Comparison of ENCODE assay signal across 8 cellular contexts in the genomic region with DNA sequence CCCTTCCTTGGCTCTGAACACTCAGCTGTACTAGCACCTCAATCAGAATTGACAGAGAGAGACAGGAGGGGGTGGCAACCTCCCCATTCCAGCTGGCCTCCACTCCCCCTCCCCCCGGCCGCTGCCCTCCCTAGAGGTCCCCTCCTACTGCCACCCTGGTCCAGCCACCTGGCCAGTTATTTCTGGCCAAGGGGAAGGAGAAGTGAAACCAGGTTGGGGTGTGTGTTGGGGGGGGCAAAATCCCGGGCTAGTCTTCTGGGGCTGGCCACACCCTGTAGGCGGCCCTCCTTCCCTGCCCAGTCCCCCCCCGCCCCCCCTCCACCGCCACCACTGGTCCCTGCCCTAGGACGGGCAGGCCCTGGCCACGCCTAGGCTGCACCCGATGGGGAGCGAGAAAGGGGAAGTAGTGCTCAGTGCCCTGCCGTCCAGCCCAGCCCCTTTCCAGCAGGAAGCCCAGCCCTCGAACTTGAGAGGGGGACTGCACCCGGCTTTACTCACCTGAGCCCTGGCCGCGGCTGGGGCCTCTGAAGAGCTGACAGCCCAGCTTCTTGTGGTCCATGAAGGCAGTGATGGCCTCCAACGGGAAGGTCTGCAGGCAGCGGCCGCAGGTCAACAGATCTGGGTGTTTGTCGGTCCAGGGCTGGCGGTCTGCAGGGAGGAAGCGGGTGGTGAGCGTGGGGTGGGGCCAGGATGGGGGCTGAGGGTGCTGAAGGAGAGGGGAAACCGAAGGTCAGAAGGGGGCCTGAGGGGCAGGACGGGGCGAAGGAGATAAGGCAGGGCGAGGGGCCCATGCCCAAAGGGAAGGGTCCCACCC. TPM values are rescaled to one million over a fixed set of nuclear protein-coding genes. Genes with fewer than 3 reads are reported as not detected.
DNase-seq lines count a peak whose midpoint lies in the region; ATAC-seq and TF ChIP-seq lines count a peak whose summit lies in the region.

No MANE protein-coding gene starts in this region.

- H3K27ac Mint-ChIP-seq in chondrocyte (ENCODE audit: unreplicated experiment): no peak overlapping the region

- intact Hi-C loops in left colon (cut with DNase I, micrococcal nuclease): no loop called here

- DNase-seq in NCI-H1417 (lab: John Stamatoyannopoulos, UW): peak; percentile 19 to 45 (median 31)
- DNase-seq in NCI-H1417 treated with DMSO at 0.1 percent for 48 hours (lab: John Stamatoyannopoulos, UW): no peak
- DNase-seq in SKM-1 treated with dmso at 0.1 percent for 144 hours (lab: John Stamatoyannopoulos, UW; ENCODE audit: unreplicated experiment): peak; percentile 75
- DNase-seq in chondrocyte (ENCODE audit: low spot score): no peak
- DNase-seq in left colon: peak; percentile 89 to 95
- peak; percentile 62 for DNase-seq in stimulated activated CD8-positive, alpha-beta memory T cell treated with anti-CD3 and anti-CD28 coated beads, Interleukin-4, amount 100 ng/mL, for 48 hours

- H3K4me3 Mint-ChIP-seq in chondrocyte (ENCODE audit: unreplicated experiment): peak overlapping the region; percentile 31

- no peak for TF ChIP-seq CTCF in chondrocyte (IDR thresholded peaks at IDR 0.05)

- no peaks in the 10 kb centered on the region for H3K27me3 Mint-ChIP-seq in chondrocyte (ENCODE audit: low read depth)

- H3K9me3 ChIP-seq in HUES6 (ENCODE audit: control insufficient read depth, insufficient read depth, low read depth, low read length): no peaks in the 10 kb centered on the region

- ATAC-seq in GM21576 (IDR thresholded peaks at IDR 0.05; ENCODE audit: unreplicated experiment) (peak; percentile 52), left colon (peak; percentile 69)

- peak overlapping the region; percentile 78 for H3K4me3 ChIP-seq in HUES6 (ENCODE audit: low read depth, low read length)

- peaks cover 3% of the 10 kb centered on the region for H3K36me3 Mint-ChIP-seq in chondrocyte (ENCODE audit: low read depth)

- H3K27ac ChIP-seq in HUES6 (ENCODE audit: low read depth, low read length): peak overlapping the region; percentile 67; the same call in 1 of the 2 replicates

- H3K4me1 ChIP-seq in HUES6 (ENCODE audit: control insufficient read depth, insufficient read depth, low read length): peaks cover 32% of the 10 kb centered on the region

- H3K27me3 ChIP-seq in HUES6 (ENCODE audit: control insufficient read depth, insufficient read depth, low read length): no peaks in the 10 kb centered on the region

- H3K9ac ChIP-seq in HUES6 (ENCODE audit: low read length): peak overlapping the region; percentile 71

- peaks cover 20% of the 10 kb centered on the region for H3K4me1 Mint-ChIP-seq in chondrocyte (ENCODE audit: low read depth)

- peaks cover 28% of the 10 kb centered on the region for H3K36me3 ChIP-seq in HUES6 (ENCODE audit: control insufficient read depth, insufficient read depth, low read length)

- H3K9me3 Mint-ChIP-seq in chondrocyte (ENCODE audit: low read depth): no peaks in the 10 kb centered on the region

RNA-seq across cellular contexts. Expression of gene ZNF296, which starts 0.9 kb away (rescaled TPM):
- total RNA-seq in chondrocyte (0.12 to 0.58 TPM (median 0.49 TPM) in 3 replicates), left colon (1 to 10 TPM; 4.0 to 6.1 TPM)

RNA-seq across cellular contexts. Expression of gene GEMIN7, which starts 3.6 kb away (rescaled TPM):
- total RNA-seq in chondrocyte (14.7 to 21.7 TPM (median 17.8 TPM) in 3 replicates), left colon (10 to 100 TPM; 18.1 to 22.8 TPM)

RNA-seq across cellular contexts. Expression of gene PPP1R37, which starts 17.6 kb away (rescaled TPM):
- total RNA-seq in chondrocyte: 23.9 to 30.2 TPM (median 24.0 TPM) in 3 replicates
- total RNA-seq in left colon: 10 to 100 TPM; 31.6 to 33.1 TPM

RNA-seq across cellular contexts. Expression of gene CLASRP, which starts 36.6 kb away (rescaled TPM):
- total RNA-seq in chondrocyte (43.4 to 63.6 TPM (median 49.1 TPM) in 3 replicates), left colon (10 to 100 TPM; 65.3 to 92.8 TPM)

Comparison
In these comparisons a context has a peak if more than half of its experiments do, and no peak if none do; other contexts are left out.
1. DNase-seq: peak in NCI-H1417 (3 of 3), SKM-1 treated with dmso at 0.1 percent for 144 hours (single experiment), left colon (2 of 2) and stimulated activated CD8-positive, alpha-beta memory T cell treated with anti-CD3 and anti-CD28 coated beads, Interleukin-4, amount 100 ng/mL, for 48 hours (single experiment); none in NCI-H1417 treated with DMSO at 0.1 percent for 48 hours (single experiment) and chondrocyte (single experiment).